ENCODE assay signal across 8 cellular contexts in genomic region chr2:27078267-27079194, GRCh38. TPM values are rescaled to one million over a fixed set of nuclear protein-coding genes. Genes with fewer than 3 reads are reported as not detected.
DNase-seq lines count a peak whose midpoint lies in the region; ATAC-seq lines count a peak whose summit lies in the region.

TSS of gene EMILIN1 (plus strand) at chr2:27078615. CDS start at chr2:27079066, 451 bp downstream.

- H3K9me3 ChIP-seq in thymus (ENCODE audit: control insufficient read depth), result no peaks in the 10 kb centered on the region

- no peaks in the 10 kb centered on the region for H3K36me3 Mint-ChIP-seq in dendritic cell treated with granulocyte-macrophage colony-stimulating factor and Interleukin-4, amounts not matched to agents 40 ng/mL and 50 ng/mL, for 4 days (ENCODE audit: low read depth)
- no peaks in the 10 kb centered on the region for H3K36me3 Mint-ChIP-seq in activated T-helper 2 cell treated with anti-CD3 and anti-CD28 coated beads, Interferon-gamma antibody, Interleukin-2, Interleukin-4, amounts not matched to agents 10 μg/mL and 5 μg/mL and 100 μg/mL, durations not matched to agents 14 hours and 24 hours and 36 hours (ENCODE audit: low read depth)
- no peaks in the 10 kb centered on the region for H3K36me3 Mint-ChIP-seq in immature natural killer cell

- H3K4me1 Mint-ChIP-seq in dendritic cell treated with granulocyte-macrophage colony-stimulating factor and Interleukin-4, amounts not matched to agents 40 ng/mL and 50 ng/mL, for 4 days (ENCODE audit: low read depth), result peaks cover 76% of the 10 kb centered on the region
- peaks cover 43% of the 10 kb centered on the region for H3K4me1 Mint-ChIP-seq in activated T-helper 2 cell treated with anti-CD3 and anti-CD28 coated beads, Interferon-gamma antibody, Interleukin-2, Interleukin-4, amounts not matched to agents 10 μg/mL and 5 μg/mL and 100 μg/mL, durations not matched to agents 14 hours and 24 hours and 36 hours (ENCODE audit: low read depth)
- peaks cover 46 to 55% of the 10 kb centered on the region in 2 donors for H3K4me1 Mint-ChIP-seq in immature natural killer cell

- peak within 1 kb of the TSS; percentile 36 for H3K27ac ChIP-seq in thymus (ENCODE audit: low read depth)

- H3K36me3 ChIP-seq in thymus (ENCODE audit: control insufficient read depth, insufficient read depth), result no peaks in the 10 kb centered on the region

- ATAC-seq in HG03469 (IDR thresholded peaks at IDR 0.05; ENCODE audit: unreplicated experiment) (no peak), GM19324 (IDR thresholded peaks at IDR 0.05; ENCODE audit: low FRiP score, unreplicated experiment) (no peak)

- no peaks in the 10 kb centered on the region for H3K27me3 ChIP-seq in thymus (ENCODE audit: control insufficient read depth, insufficient read depth)

- H3K9me3 Mint-ChIP-seq in dendritic cell treated with granulocyte-macrophage colony-stimulating factor and Interleukin-4, amounts not matched to agents 40 ng/mL and 50 ng/mL, for 4 days, result no peaks in the 10 kb centered on the region
- H3K9me3 Mint-ChIP-seq in activated T-helper 2 cell treated with anti-CD3 and anti-CD28 coated beads, Interferon-gamma antibody, Interleukin-2, Interleukin-4, amounts not matched to agents 10 μg/mL and 5 μg/mL and 100 μg/mL, durations not matched to agents 14 hours and 24 hours and 36 hours, result no peaks in the 10 kb centered on the region
- H3K9me3 Mint-ChIP-seq in immature natural killer cell, result no peaks in the 10 kb centered on the region

- H3K4me1 ChIP-seq in thymus (ENCODE audit: control insufficient read depth, insufficient read depth, low read length), result peaks cover 20% of the 10 kb centered on the region

- H3K27me3 Mint-ChIP-seq in dendritic cell treated with granulocyte-macrophage colony-stimulating factor and Interleukin-4, amounts not matched to agents 40 ng/mL and 50 ng/mL, for 4 days, result peaks cover 9% of the 10 kb centered on the region
- no peaks in the 10 kb centered on the region for H3K27me3 Mint-ChIP-seq in activated T-helper 2 cell treated with anti-CD3 and anti-CD28 coated beads, Interferon-gamma antibody, Interleukin-2, Interleukin-4, amounts not matched to agents 10 μg/mL and 5 μg/mL and 100 μg/mL, durations not matched to agents 14 hours and 24 hours and 36 hours (ENCODE audit: low read depth)
- peaks cover 3 to 6% (median 4%) of the 10 kb centered on the region in 3 donors for H3K27me3 Mint-ChIP-seq in immature natural killer cell (ENCODE audit: low read depth in 3 of 3)

- H3K4me3 ChIP-seq in thymus (ENCODE audit: low read length), result no peak within 1 kb of the TSS

- 65% methylated on average over 41 of the region's 41 CpGs for WGBS in thymus

- DNase-seq in NCI-H446 (lab: John Stamatoyannopoulos, UW) (peak; percentile 43 to 86), lung microvascular endothelial cell (ENCODE audit: low read depth in 2 of 2) (peak; percentile 43 to 65), immature natural killer cell (no peak)
- no peak for DNase-seq in activated T-helper 2 cell treated with anti-CD3 and anti-CD28 coated beads, Interferon-gamma antibody, Interleukin-2, Interleukin-4, amounts not matched to agents 10 μg/mL and 5 μg/mL and 100 μg/mL, durations not matched to agents 14 hours and 24 hours and 36 hours (ENCODE audit: low spot score)

- H3K4me3 Mint-ChIP-seq in dendritic cell treated with granulocyte-macrophage colony-stimulating factor and Interleukin-4, amounts not matched to agents 40 ng/mL and 50 ng/mL, for 4 days, result peak within 1 kb of the TSS; percentile 64
- H3K4me3 Mint-ChIP-seq in activated T-helper 2 cell treated with anti-CD3 and anti-CD28 coated beads, Interferon-gamma antibody, Interleukin-2, Interleukin-4, amounts not matched to agents 10 μg/mL and 5 μg/mL and 100 μg/mL, durations not matched to agents 14 hours and 24 hours and 36 hours (ENCODE audit: low read depth), result no peak within 1 kb of the TSS
- H3K4me3 Mint-ChIP-seq in immature natural killer cell, result no peak within 1 kb of the TSS

- peak within 1 kb of the TSS; percentile 66 for H3K27ac Mint-ChIP-seq in dendritic cell treated with granulocyte-macrophage colony-stimulating factor and Interleukin-4, amounts not matched to agents 40 ng/mL and 50 ng/mL, for 4 days
- H3K27ac Mint-ChIP-seq in activated T-helper 2 cell treated with anti-CD3 and anti-CD28 coated beads, Interferon-gamma antibody, Interleukin-2, Interleukin-4, amounts not matched to agents 10 μg/mL and 5 μg/mL and 100 μg/mL, durations not matched to agents 14 hours and 24 hours and 36 hours, result no peak within 1 kb of the TSS
- peak within 1 kb of the TSS in 2 of 6 donors; percentile 26 to 74 for H3K27ac Mint-ChIP-seq in immature natural killer cell

- intact Hi-C loops in dendritic cell treated with granulocyte-macrophage colony-stimulating factor and Interleukin-4, amounts not matched to agents 40 ng/mL and 50 ng/mL, for 4 days (cut with micrococcal nuclease), result no loop called here
- intact Hi-C loops in activated T-helper 2 cell treated with anti-CD3 and anti-CD28 coated beads, Interferon-gamma antibody, Interleukin-2, Interleukin-4, amounts not matched to agents 10 μg/mL and 5 μg/mL and 100 μg/mL, durations not matched to agents 14 hours and 24 hours and 36 hours (cut with micrococcal nuclease), result no loop called here

RNA-seq across cellular contexts. Expression of gene EMILIN1, which starts in this region (rescaled TPM):
- 23.3 and 42.3 TPM in 2 replicates for total RNA-seq in lung microvascular endothelial cell
- polyA plus RNA-seq in thymus (8.9 TPM), immature natural killer cell (1 to 10 TPM in 1 of 3 donors, under 1 TPM in 2; 0.80 to 1.3 (median 0.92) TPM)
- 0.87 and 0.94 TPM in 2 replicates for total RNA-seq in activated T-helper 2 cell treated with anti-CD3 and anti-CD28 coated beads, Interferon-gamma antibody, Interleukin-2, Interleukin-4, amounts not matched to agents 10 μg/mL and 5 μg/mL and 100 μg/mL, durations not matched to agents 14 hours and 24 hours and 36 hours

Comparison
In these comparisons a context has a peak if more than half of its experiments do, and no peak if none do; other contexts are left out.
1. RNA of gene EMILIN1 (total RNA-seq): 23.3 to 42.3 TPM in lung microvascular endothelial cell; 0.87 to 0.94 TPM in activated T-helper 2 cell treated with anti-CD3 and anti-CD28 coated beads, Interferon-gamma antibody, Interleukin-2, Interleukin-4, amounts not matched to agents 10 μg/mL and 5 μg/mL and 100 μg/mL, durations not matched to agents 14 hours and 24 hours and 36 hours; every median in the first group is over 10 times any median in the second.
2. DNase-seq: peak in NCI-H446 (2 of 2) and lung microvascular endothelial cell (2 of 2); none in activated T-helper 2 cell treated with anti-CD3 and anti-CD28 coated beads, Interferon-gamma antibody, Interleukin-2, Interleukin-4, amounts not matched to agents 10 μg/mL and 5 μg/mL and 100 μg/mL, durations not matched to agents 14 hours and 24 hours and 36 hours (single experiment) and immature natural killer cell (0 of 3).